ENCODE assay signal across 7 cellular contexts in genomic region chr5:56816546-56817081, GRCh38. TPM values are rescaled to one million over a fixed set of nuclear protein-coding genes. Genes with fewer than 3 reads are reported as not detected.
DNase-seq lines count a peak whose midpoint lies in the region; FAIRE-seq and TF ChIP-seq lines count a peak whose summit lies in the region.

No MANE protein-coding gene starts in this region.

- no peak for FAIRE-seq in bronchial epithelial cell (lab: Jason Lieb, UNC)

- peaks cover 12% of the 10 kb centered on the region; the same call in 1 of the 2 replicates for H3K4me1 ChIP-seq in GM23248 (ENCODE audit: insufficient read depth)

- no peaks in the 10 kb centered on the region; the same call in 1 of the 2 replicates for H3F3A ChIP-seq in GM23248 (ENCODE audit: insufficient read depth)

- H3K36me3 ChIP-seq in GM23248 (ENCODE audit: low read depth) (no peaks in the 10 kb centered on the region), KOPT-K1 (ENCODE audit: insufficient read depth, low read length) (no peaks in the 10 kb centered on the region), bronchial epithelial cell (ENCODE audit: control insufficient read depth, insufficient read depth, low read length) (no peaks in the 10 kb centered on the region)

- 1 to 4% methylated on average over 33 to 35 of the region's 43 CpGs for WGBS in GM23248 (ENCODE audit: low coverage in 1 of 2, low lambda C conversion rate in 2 of 2, missing lambda C conversion rate in 2 of 2), 2 experiments

- H2AFZ ChIP-seq in GM23248, result peak overlapping the region; percentile 97

- no peaks in the 10 kb centered on the region for H4K20me1 ChIP-seq in GM23248 (ENCODE audit: insufficient read depth)

- TF ChIP-seq CTCF in GM12865 (IDR thresholded peaks at IDR 0.05; ENCODE audit: insufficient read depth, low read depth, low read length, missing control alignments) (no peak), bronchial epithelial cell (IDR thresholded peaks at IDR 0.05; ENCODE audit: insufficient read depth, low read length, severe bottlenecking) (no peak)

- peak; percentile 82 for DNase-seq in GM12865 (ENCODE audit: low read depth)
- peak; percentile 75 for DNase-seq in GM23248
- DNase-seq in UCSD-AML1 (lab: John Stamatoyannopoulos, UW; ENCODE audit: unreplicated experiment), result peak; percentile 82
- DNase-seq in bronchial epithelial cell (ENCODE audit: low read depth), result peak; percentile 67
- DNase-seq in iris pigment epithelial cell (ENCODE audit: low read depth), result peak; percentile 50
- DNase-seq in stimulated activated CD4-positive, alpha-beta T cell treated with anti-CD3 and anti-CD28 coated beads, Interleukin-12 subunit alpha, Interleukin-12 subunit beta, amount 100 ng/mL, for 4 hours, result peak; percentile 38

- H3K79me2 ChIP-seq in GM23248 (ENCODE audit: insufficient read depth), result peaks cover 55% of the 10 kb centered on the region

- H3K9me3 ChIP-seq in GM23248 (ENCODE audit: low read depth) (no peaks in the 10 kb centered on the region), KOPT-K1 (ENCODE audit: insufficient read depth, low read length, poor library complexity, severe bottlenecking) (no peaks in the 10 kb centered on the region)

- H3K27me3 ChIP-seq in GM23248 (replicated peaks; ENCODE audit: insufficient read depth) (0 out of 2 replicates have a peak, but pooled peaks cover 4% of the 10 kb centered on the region), bronchial epithelial cell (ENCODE audit: control insufficient read depth, insufficient read depth, low read length) (no peaks in the 10 kb centered on the region)

- H3K9me2 ChIP-seq in GM23248 (ENCODE audit: insufficient read depth), result no peaks in the 10 kb centered on the region

- H3K27ac ChIP-seq in GM23248 (peak overlapping the region; percentile 6; the same call in 1 of the 2 replicates), KOPT-K1 (ENCODE audit: low read depth, low read length, poor library complexity, severe bottlenecking) (peak overlapping the region; percentile 51)

- in situ Hi-C loops in GM23248 (cut with MboI), result no loop called here

- peak overlapping the region; percentile 83 for H3K4me2 ChIP-seq in GM23248 (ENCODE audit: unreplicated experiment)

- peak overlapping the region; percentile 78 for H3K9ac ChIP-seq in GM23248

- H3K4me3 ChIP-seq in GM12865 (ENCODE audit: low read depth, low read length), result peak overlapping the region; percentile 69
- H3K4me3 ChIP-seq in GM23248, result peak overlapping the region; percentile 89
- peak overlapping the region; percentile 63 for H3K4me3 ChIP-seq in bronchial epithelial cell (ENCODE audit: low read depth, low read length)

RNA-seq across cellular contexts. Expression of gene MAP3K1, which starts 1.3 kb away (rescaled TPM):
- 4.3 and 4.6 TPM in 2 replicates for total RNA-seq in GM23248 (2014; rRNA removed; shearing (Covaris generic))
- polyA plus RNA-seq in GM23248 (2016; fragmentation: Nextera tagmentation; extraction: Ambion mirVana), result 1.7 and 1.8 TPM in 2 replicates
- total RNA-seq in bronchial epithelial cell, result 9.3 and 10.3 TPM in 2 replicates

Comparison
In these comparisons a context has a peak if more than half of its experiments do, and no peak if none do; other contexts are left out.
1. Peak in every context shown above with its lines: DNase-seq, H3K4me3 ChIP-seq and H3K27ac ChIP-seq.